8 cellular contexts compared by ENCODE assay signal in the genomic region with DNA sequence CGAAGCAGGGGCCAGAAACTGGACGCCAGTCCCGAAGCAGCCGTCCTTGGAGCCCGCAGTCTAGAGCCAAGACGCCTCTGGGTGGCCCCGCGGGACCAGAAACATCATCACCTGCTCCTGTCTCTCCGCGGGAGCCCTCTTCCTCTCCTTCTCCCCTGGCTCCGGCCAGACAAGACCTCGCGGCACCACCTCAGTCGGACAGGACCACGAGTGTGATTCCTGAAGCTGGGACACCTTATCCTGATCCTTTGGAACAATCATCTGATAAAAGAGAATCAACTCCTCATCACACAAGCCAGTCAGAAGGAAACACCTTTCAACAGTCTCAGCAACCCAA.
DNase-seq lines count a peak whose midpoint lies in the region; ATAC-seq and TF ChIP-seq lines count a peak whose summit lies in the region.

No MANE protein-coding gene starts in this region.

- peaks cover 4% of the 10 kb centered on the region for H3K27me3 ChIP-seq in HL-60 (ENCODE audit: insufficient read depth, poor library complexity, severe bottlenecking)
- H3K27me3 ChIP-seq in parathyroid adenoma (ENCODE audit: control insufficient read depth, insufficient read depth, low read length): no peaks in the 10 kb centered on the region

- no peaks in the 10 kb centered on the region for H3K79me2 ChIP-seq in parathyroid adenoma

- H3K36me3 ChIP-seq in parathyroid adenoma (ENCODE audit: control insufficient read depth, insufficient read depth, low read length): no peaks in the 10 kb centered on the region

- intact Hi-C loops in head of caudate nucleus (cut with DNase I): no loop called here

- DNase-seq in activated effector memory CD4-positive, alpha-beta T cell treated with anti-CD3 and anti-CD28 coated beads, Interleukin-2, amount 50 U/mL, for 16 hours: peak; percentile 63
- no peak for DNase-seq in activated effector memory CD4-positive, alpha-beta T cell treated with Interleukin-2 at 50 U/mL for 16 hours
- DNase-seq in HL-60 (ENCODE audit: low read depth in 1 of 2, low spot score in 1 of 2): no peak
- peak; percentile 23 for DNase-seq in activated T-cell treated with anti-CD3 and anti-CD28 coated beads, Interleukin-2, amount 50 U/mL, for 1 hour
- peak in 39 of 42 donors; percentile 5 to 56 (median 29) for DNase-seq in head of caudate nucleus

- H3K4me3 ChIP-seq in HL-60 (replicated peaks; ENCODE audit: insufficient read depth, low read length) (peak overlapping the region; percentile 26), parathyroid adenoma (ENCODE audit: low read depth, low read length) (peak overlapping the region; percentile 88)

- no peak overlapping the region for H3K9ac ChIP-seq in parathyroid adenoma

- peak overlapping the region; percentile 92 for H2AFZ ChIP-seq in parathyroid adenoma

- H3K27ac ChIP-seq in HL-60 (replicated peaks): no peak overlapping the region
- H3K27ac ChIP-seq in parathyroid adenoma: peak overlapping the region; percentile 72

- no peaks in the 10 kb centered on the region for H3K9me3 ChIP-seq in parathyroid adenoma (ENCODE audit: control insufficient read depth, low read length)

- ATAC-seq in GM21528 (IDR thresholded peaks at IDR 0.05; ENCODE audit: low FRiP score, unreplicated experiment): no peak
- no peak for ATAC-seq in GM21360 (IDR thresholded peaks at IDR 0.05; ENCODE audit: unreplicated experiment)

- H3K4me2 ChIP-seq in parathyroid adenoma (ENCODE audit: low read length): peak overlapping the region; percentile 88

- TF ChIP-seq CTCF in HL-60 (IDR thresholded peaks at IDR 0.05; ENCODE audit: insufficient read depth, low read length) (no peak), parathyroid adenoma (IDR thresholded peaks at IDR 0.05) (no peak)

- H3K4me1 ChIP-seq in parathyroid adenoma: peaks cover 3% of the 10 kb centered on the region

Comparison
In these comparisons a context has a peak if more than half of its experiments do, and no peak if none do; other contexts are left out.
1. DNase-seq: peak in activated effector memory CD4-positive, alpha-beta T cell treated with anti-CD3 and anti-CD28 coated beads, Interleukin-2, amount 50 U/mL, for 16 hours (single experiment), activated T-cell treated with anti-CD3 and anti-CD28 coated beads, Interleukin-2, amount 50 U/mL, for 1 hour (single experiment) and head of caudate nucleus (39 of 42); none in activated effector memory CD4-positive, alpha-beta T cell treated with Interleukin-2 at 50 U/mL for 16 hours (single experiment) and HL-60 (0 of 2).